In genomic region chrY:8687154-8687553, GRCh38 we compare ENCODE assay signal across 16 cellular contexts.
"Had no signal": no experiment of that assay in that cellular context is flagged by ENCODE, and none has a peak within 500 bp of the region (broad histone marks: within the 10 kb centered on the region; RNA-seq: fewer than 3 reads in every experiment).

No MANE protein-coding gene starts in this region.

- H3K9me3 Mint-ChIP-seq: mesothelial cell of epicardium, naive B cell had no signal

- DNase-seq: dermis blood vessel endothelial cell; dorsolateral prefrontal cortex; effector CD4-positive, alpha-beta T cell; effector memory CD4-positive, alpha-beta T cell; foreskin keratinocyte; glutamatergic neuron; head of caudate nucleus; hypothalamus; left colon; left ventricle myocardium inferior; lower lobe of right lung; mesenchymal stem cell; mucosa of descending colon; naive B cell had no signal

- H3K27ac Mint-ChIP-seq: mesothelial cell of epicardium, naive B cell had no signal

- H3K36me3 Mint-ChIP-seq: mesothelial cell of epicardium, naive B cell had no signal

- H3K4me1 Mint-ChIP-seq: mesothelial cell of epicardium, naive B cell had no signal

- H3K4me3 Mint-ChIP-seq: mesothelial cell of epicardium, naive B cell had no signal

- ATAC-seq: foreskin keratinocyte, left colon, left lobe of liver, lower lobe of right lung, mucosa of descending colon had no signal
